9 cellular contexts compared by ENCODE assay signal in genomic region chr13:40776232-40776631, GRCh38. TPM values are rescaled to one million over a fixed set of nuclear protein-coding genes. Genes with fewer than 3 reads are reported as not detected.
DNase-seq lines count a peak whose midpoint lies in the region; ATAC-seq and TF ChIP-seq lines count a peak whose summit lies in the region.
"Had no signal": no experiment of that assay in that cellular context is flagged by ENCODE, and none has a peak within 500 bp of the region (broad histone marks: within the 10 kb centered on the region; RNA-seq: fewer than 3 reads in every experiment).

No MANE protein-coding gene starts in this region.

- no peaks in the 10 kb centered on the region for H3K27me3 Mint-ChIP-seq in T-helper 1 cell treated with Interleukin-12 subunit alpha and Interleukin-12 subunit beta and Interleukin-4 antibody, amounts not matched to agents 30 μg/mL and 1 μg/mL, for 36 hours (ENCODE audit: low read depth)
- no peaks in the 10 kb centered on the region for H3K27me3 Mint-ChIP-seq in dendritic cell treated with granulocyte-macrophage colony-stimulating factor and Interleukin-4, amounts not matched to agents 40 ng/mL and 50 ng/mL, for 4 days
- H3K27me3 Mint-ChIP-seq in progenitor cell of endocrine pancreas (no peaks in the 10 kb centered on the region), WTC11 (ENCODE audit: low read depth) (no peaks in the 10 kb centered on the region)

- peak overlapping the region; percentile 99 for H3K27ac Mint-ChIP-seq in T-helper 1 cell treated with Interleukin-12 subunit alpha and Interleukin-12 subunit beta and Interleukin-4 antibody, amounts not matched to agents 30 μg/mL and 1 μg/mL, for 36 hours
- peak overlapping the region; percentile 15 for H3K27ac Mint-ChIP-seq in dendritic cell treated with granulocyte-macrophage colony-stimulating factor and Interleukin-4, amounts not matched to agents 40 ng/mL and 50 ng/mL, for 4 days
- H3K27ac Mint-ChIP-seq in progenitor cell of endocrine pancreas (no peak overlapping the region), WTC11 (no peak overlapping the region)

- in situ Hi-C loops in transverse colon (cut with MboI; ENCODE audit: low pct_ligation_motif_present in 1 of 4, low pct_unique_long_range_greater_than_20kb in 1 of 4, low sequenced_read_pairs in 3 of 4), result loop anchor here in 3 of 4 donors (25.0 kb wide), 3 partner anchors 211 to 461 kb away; partner anchors contain the start of gene WBP4 (in 1 of the 3)

- no peaks in the 10 kb centered on the region for H3K27me3 ChIP-seq in transverse colon
- H3K27me3 ChIP-seq: esophagus muscularis mucosa had no signal

- no peak for TF ChIP-seq EP300 in transverse colon (IDR thresholded peaks at IDR 0.05; ENCODE audit: low read depth)

- H3K4me1 ChIP-seq in transverse colon (peaks cover 0 to 19% (median 2%) of the 10 kb centered on the region in 4 donors), mucosa of descending colon (ENCODE audit: low read depth) (peaks cover 2% of the 10 kb centered on the region)

- H3K36me3 ChIP-seq in transverse colon (no peaks in the 10 kb centered on the region), mucosa of descending colon (ENCODE audit: low read depth) (no peaks in the 10 kb centered on the region)
- H3K36me3 ChIP-seq: esophagus muscularis mucosa had no signal

- TF ChIP-seq POLR2A in transverse colon (IDR thresholded peaks at IDR 0.05), result no peak

- H3K4me3 ChIP-seq in transverse colon (no peak overlapping the region), mucosa of descending colon (no peak overlapping the region)
- H3K4me3 ChIP-seq: esophagus muscularis mucosa had no signal

- intact Hi-C loops in dendritic cell treated with granulocyte-macrophage colony-stimulating factor and Interleukin-4, amounts not matched to agents 40 ng/mL and 50 ng/mL, for 4 days (cut with micrococcal nuclease), result loop anchor here (2.0 to 10.0 kb wide), 5 partner anchors 39 to 1091 kb away; partner anchors contain the start of gene FOXO1
- intact Hi-C loops in transverse colon (cut with DNase I; ENCODE audit: low total_unique reads), result loop anchor here (10.0 kb wide), 1 partner anchor 1091 kb away; no protein-coding TSS in a partner anchor
- intact Hi-C loops in mucosa of descending colon (cut with DNase I, micrococcal nuclease), result no loop called here

- WGBS in transverse colon (ENCODE audit: low coverage in 1 of 2), 2 donors, result 73 to 81% methylated on average over 2 to 7 of the region's 7 CpGs

- H3K9me3 Mint-ChIP-seq in T-helper 1 cell treated with Interleukin-12 subunit alpha and Interleukin-12 subunit beta and Interleukin-4 antibody, amounts not matched to agents 30 μg/mL and 1 μg/mL, for 36 hours, result no peaks in the 10 kb centered on the region
- no peaks in the 10 kb centered on the region for H3K9me3 Mint-ChIP-seq in dendritic cell treated with granulocyte-macrophage colony-stimulating factor and Interleukin-4, amounts not matched to agents 40 ng/mL and 50 ng/mL, for 4 days
- H3K9me3 Mint-ChIP-seq in progenitor cell of endocrine pancreas (ENCODE audit: low read depth) (no peaks in the 10 kb centered on the region), WTC11 (no peaks in the 10 kb centered on the region)

- H3K4me1 Mint-ChIP-seq in T-helper 1 cell treated with Interleukin-12 subunit alpha and Interleukin-12 subunit beta and Interleukin-4 antibody, amounts not matched to agents 30 μg/mL and 1 μg/mL, for 36 hours (ENCODE audit: low read depth), result peaks cover 27% of the 10 kb centered on the region
- peaks cover 29% of the 10 kb centered on the region for H3K4me1 Mint-ChIP-seq in dendritic cell treated with granulocyte-macrophage colony-stimulating factor and Interleukin-4, amounts not matched to agents 40 ng/mL and 50 ng/mL, for 4 days (ENCODE audit: low read depth)
- H3K4me1 Mint-ChIP-seq in progenitor cell of endocrine pancreas (ENCODE audit: low read depth), result peaks cover 4% of the 10 kb centered on the region
- peaks cover 12% of the 10 kb centered on the region for H3K4me1 Mint-ChIP-seq in WTC11

- CTCF ChIA-PET in WTC11 (lab: Charles Lee), result interaction anchor here (2.0 kb wide), 1 partner anchor 38 kb away, joined by 17 read pairs; no protein-coding TSS in a partner anchor

- ATAC-seq in mucosa of descending colon (no peak), WTC11 (no peak)

- TF ChIP-seq CTCF in transverse colon (IDR thresholded peaks at IDR 0.05) (no peak), mucosa of descending colon (IDR thresholded peaks at IDR 0.05) (no peak), progenitor cell of endocrine pancreas (IDR thresholded peaks at IDR 0.05; ENCODE audit: unreplicated experiment) (no peak), WTC11 (IDR thresholded peaks at IDR 0.05) (no peak)

- DNase-seq in stimulated activated CD4-positive, alpha-beta T cell treated with anti-CD3 and anti-CD28 coated beads, Interleukin-15, amount 100 ng/mL, for 24 hours, result peak; percentile 30
- DNase-seq in stimulated activated CD4-positive, alpha-beta T cell treated with anti-CD3 and anti-CD28 coated beads, Interleukin-12 subunit alpha, Interleukin-12 subunit beta, amount 100 ng/mL, for 4 hours, result no peak
- DNase-seq in transverse colon (no peak), mucosa of descending colon (no peak), progenitor cell of endocrine pancreas (ENCODE audit: low spot score, unreplicated experiment) (no peak), WTC11 (ENCODE audit: low spot score) (no peak)

- peak overlapping the region; percentile 83 for H3K4me3 Mint-ChIP-seq in T-helper 1 cell treated with Interleukin-12 subunit alpha and Interleukin-12 subunit beta and Interleukin-4 antibody, amounts not matched to agents 30 μg/mL and 1 μg/mL, for 36 hours
- H3K4me3 Mint-ChIP-seq in dendritic cell treated with granulocyte-macrophage colony-stimulating factor and Interleukin-4, amounts not matched to agents 40 ng/mL and 50 ng/mL, for 4 days, result no peak overlapping the region
- H3K4me3 Mint-ChIP-seq in progenitor cell of endocrine pancreas (ENCODE audit: low read depth), result no peak overlapping the region
- H3K4me3 Mint-ChIP-seq in WTC11, result no peak overlapping the region

- peak overlapping the region in 3 of 4 donors; percentile 26 to 56 (median 43) for H3K27ac ChIP-seq in transverse colon

- H3K9me3 ChIP-seq in transverse colon, result no peaks in the 10 kb centered on the region
- H3K9me3 ChIP-seq in mucosa of descending colon, result no peaks in the 10 kb centered on the region
- H3K9me3 ChIP-seq: esophagus muscularis mucosa had no signal

- no peaks in the 10 kb centered on the region for H3K36me3 Mint-ChIP-seq in T-helper 1 cell treated with Interleukin-12 subunit alpha and Interleukin-12 subunit beta and Interleukin-4 antibody, amounts not matched to agents 30 μg/mL and 1 μg/mL, for 36 hours (ENCODE audit: low read depth)
- H3K36me3 Mint-ChIP-seq in dendritic cell treated with granulocyte-macrophage colony-stimulating factor and Interleukin-4, amounts not matched to agents 40 ng/mL and 50 ng/mL, for 4 days (ENCODE audit: low read depth), result peaks cover 2% of the 10 kb centered on the region
- no peaks in the 10 kb centered on the region for H3K36me3 Mint-ChIP-seq in progenitor cell of endocrine pancreas (ENCODE audit: insufficient read depth)
- H3K36me3 Mint-ChIP-seq in WTC11, result no peaks in the 10 kb centered on the region

- POLR2A ChIA-PET in WTC11 (lab: Charles Lee), result no interaction called here

TF ChIP-seq in WTC11, 78 proteins besides CTCF, POLR2A, EP300 and RAD21:
- TF ChIP-seq ZMAT4 (CRISPR knock-in tag; IDR thresholded peaks at IDR 0.05) (no peak), PREB (CRISPR knock-in tag; IDR thresholded peaks at IDR 0.05; ENCODE audit: borderline replicate concordance) (no peak)

RNA-seq across cellular contexts. Expression of gene MRPS31, which starts 5.2 kb away (rescaled TPM):
- 10 to 100 TPM; 16.1 to 50.2 (median 25.0) TPM for total RNA-seq in transverse colon
- total RNA-seq in mucosa of descending colon, result 10 to 100 TPM; 20.3 to 21.2 (median 20.9) TPM
- total RNA-seq in progenitor cell of endocrine pancreas, result 38.7 and 39.5 TPM in 2 replicates
- total RNA-seq in WTC11 (2021), result 25.5 to 28.0 TPM (median 26.1 TPM) in 3 replicates

RNA-seq across cellular contexts. Expression of gene SLC25A15, which starts 13.2 kb away (rescaled TPM):
- total RNA-seq in transverse colon (10 to 100 TPM in 2 of 4 donors, 1 to 10 TPM in 2; 3.0 to 30.6 (median 10.1) TPM), mucosa of descending colon (1 to 10 TPM; 4.9 to 8.8 (median 8.8) TPM), progenitor cell of endocrine pancreas (16.3 and 16.5 TPM in 2 replicates), WTC11 (2021) (20.2 to 20.7 TPM (median 20.2 TPM) in 3 replicates)

Comparison
In these comparisons a context has a peak if more than half of its experiments do, and no peak if none do; other contexts are left out.
1. H3K27ac Mint-ChIP-seq: peak in T-helper 1 cell treated with Interleukin-12 subunit alpha and Interleukin-12 subunit beta and Interleukin-4 antibody, amounts not matched to agents 30 μg/mL and 1 μg/mL, for 36 hours (single experiment) and dendritic cell treated with granulocyte-macrophage colony-stimulating factor and Interleukin-4, amounts not matched to agents 40 ng/mL and 50 ng/mL, for 4 days (single experiment); none in progenitor cell of endocrine pancreas (single experiment) and WTC11 (single experiment).
2. intact Hi-C loops: an anchor here in dendritic cell treated with granulocyte-macrophage colony-stimulating factor and Interleukin-4, amounts not matched to agents 40 ng/mL and 50 ng/mL, for 4 days (2.0 to 10.0 kb wide) and transverse colon (10.0 kb wide); none called in mucosa of descending colon.